In the genomic region with DNA sequence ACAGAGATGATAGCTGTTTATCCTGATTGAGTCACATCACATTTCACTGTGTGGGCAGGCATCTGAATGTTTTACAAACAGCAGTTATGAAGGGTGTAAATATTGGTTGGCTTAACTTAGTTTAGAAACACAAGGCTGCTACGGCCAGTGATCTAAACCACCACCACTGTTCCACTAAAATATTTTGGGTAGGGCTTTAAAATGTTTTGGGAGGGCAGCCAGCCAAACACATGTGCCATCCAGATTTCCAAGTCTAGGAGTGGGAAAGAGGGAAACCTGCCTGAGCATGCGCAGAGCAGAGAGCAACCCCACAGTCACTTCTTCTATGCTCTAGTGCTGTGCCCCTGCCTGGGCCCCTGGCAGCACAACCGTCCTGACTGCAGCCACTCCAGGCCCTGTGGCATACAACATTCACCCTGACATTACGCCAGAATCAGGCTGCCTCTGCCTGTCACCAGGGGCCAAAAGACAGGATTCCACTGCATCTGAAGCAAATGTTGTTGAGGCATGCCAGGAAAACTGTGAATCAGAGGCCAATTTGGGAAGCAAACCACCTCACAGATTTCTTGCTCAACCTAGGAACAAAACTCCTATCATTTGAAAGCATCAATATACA, we compare ENCODE assay signal across 10 cellular contexts.
DNase-seq lines count a peak whose midpoint lies in the region; ATAC-seq, FAIRE-seq and TF ChIP-seq lines count a peak whose summit lies in the region.
"Had no signal": no experiment of that assay in that cellular context is flagged by ENCODE, and none has a peak within 500 bp of the region (broad histone marks: within the 10 kb centered on the region; RNA-seq: fewer than 3 reads in every experiment).

No MANE protein-coding gene starts in this region.

- intact Hi-C loops in mammary epithelial cell (cut with micrococcal nuclease), result no loop called here

- DNase-seq in HTR-8/SVneo (ENCODE audit: insufficient read length, low spot score), result peak; percentile 45
- peak; percentile 89 for DNase-seq in mammary epithelial cell
- DNase-seq in iPS-NIHi7 (ENCODE audit: extremely low spot score), result peak; percentile 15
- DNase-seq in suprapubic skin (ENCODE audit: low spot score in 2 of 2), result peak; percentile 82 to 84
- DNase-seq in SKM-1 treated with dmso at 0.1 percent for 144 hours (lab: John Stamatoyannopoulos, UW; ENCODE audit: unreplicated experiment), result no peak
- DNase-seq in T-helper 17 cell, result no peak
- DNase-seq: stimulated activated CD8-positive, alpha-beta memory T cell treated with anti-CD3 and anti-CD28 coated beads, Interleukin-4, amount 100 ng/mL, for 48 hours had no signal

- no peak for TF ChIP-seq POLR2A in suprapubic skin (IDR thresholded peaks at IDR 0.05)

- peak overlapping the region; percentile 56 for H3K27ac ChIP-seq in mammary epithelial cell (ENCODE audit: insufficient read depth, low read depth, low read length)
- H3K27ac ChIP-seq in suprapubic skin, result peak overlapping the region; percentile 82

- H4K20me1 ChIP-seq in mammary epithelial cell (ENCODE audit: insufficient read depth, low read length), result no peaks in the 10 kb centered on the region

- no TSS peak for BruUV-seq in mammary epithelial cell (replicated peaks; lab: Mats Ljungman, UMichigan)

- H3K27me3 ChIP-seq in mammary epithelial cell (ENCODE audit: insufficient read depth, low read length) (no peaks in the 10 kb centered on the region), suprapubic skin (no peaks in the 10 kb centered on the region)

- CTCF ChIA-PET in mammary epithelial cell (lab: Charles Lee; ENCODE audit: low non-redundant PET), result no interaction called here

- 0% methylated on average over 4 of the region's 4 CpGs for WGBS in mammary epithelial cell (ENCODE audit: low coverage, missing lambda C conversion rate)
- WGBS in suprapubic skin, result 18% methylated on average over 4 of the region's 4 CpGs

- TF ChIP-seq EP300 in suprapubic skin (IDR thresholded peaks at IDR 0.05), result no peak

- no peak for FAIRE-seq in HTR-8/SVneo (lab: Jason Lieb, UNC)

- TF ChIP-seq CTCF in mammary epithelial cell (conservative IDR thresholded peaks at IDR 0.05 in 1 of 2, IDR thresholded peaks at IDR 0.05 in 1 of 2; ENCODE audit: extremely low read depth in 1 of 2, insufficient read depth in 1 of 2, low read depth in 1 of 2, low read length in 2 of 2), result no peak
- no peak for TF ChIP-seq CTCF in suprapubic skin (IDR thresholded peaks at IDR 0.05)

- H3K4me3 ChIP-seq in mammary epithelial cell (replicated peaks in 1 of 3; ENCODE audit: insufficient read depth in 1 of 3, low read depth in 2 of 3, low read length in 3 of 3) (no peak overlapping the region), suprapubic skin (no peak overlapping the region)

- in situ Hi-C loops in mammary epithelial cell (cut with MboI; ENCODE audit: low sequenced_read_pairs in 2 of 2), result no loop called here

- no peaks in the 10 kb centered on the region for H3K79me2 ChIP-seq in mammary epithelial cell (ENCODE audit: insufficient read depth, low read length)

- H3K27ac Mint-ChIP-seq in T-helper 17 cell, result no peak overlapping the region

- H3K36me3 ChIP-seq in mammary epithelial cell (ENCODE audit: insufficient read depth, low read length), result no peaks in the 10 kb centered on the region
- no peaks in the 10 kb centered on the region for H3K36me3 ChIP-seq in suprapubic skin

- peak overlapping the region; percentile 77 for H2AFZ ChIP-seq in mammary epithelial cell (ENCODE audit: low read depth, low read length)

- ATAC-seq in HG03520 (IDR thresholded peaks at IDR 0.05; ENCODE audit: unreplicated experiment), result no peak
- ATAC-seq in T-helper 17 cell, result no peak
- ATAC-seq in GM21390 (IDR thresholded peaks at IDR 0.05; ENCODE audit: unreplicated experiment), result no peak

- H3K4me1 Mint-ChIP-seq in T-helper 17 cell, result no peaks in the 10 kb centered on the region

- no peaks in the 10 kb centered on the region for H3K9me3 ChIP-seq in mammary epithelial cell (replicated peaks; ENCODE audit: insufficient read depth, low read length)
- no peaks in the 10 kb centered on the region for H3K9me3 ChIP-seq in suprapubic skin
- no peaks in the 10 kb centered on the region for H3K9me3 ChIP-seq in T-helper 17 cell (ENCODE audit: control insufficient read depth, low read length, poor library complexity, severe bottlenecking)

- H3K27me3 Mint-ChIP-seq in T-helper 17 cell, result no peaks in the 10 kb centered on the region

- peaks cover 18% of the 10 kb centered on the region for H3K4me1 ChIP-seq in mammary epithelial cell (ENCODE audit: insufficient read depth, low read length)
- H3K4me1 ChIP-seq in suprapubic skin, result peaks cover 23% of the 10 kb centered on the region

- H3K4me2 ChIP-seq in mammary epithelial cell (ENCODE audit: insufficient read depth, low read depth, low read length), result peak overlapping the region; percentile 60

- dilution Hi-C loops in mammary epithelial cell (cut with HindIII; ENCODE audit: low sequenced_read_pairs), result no loop called here

- H3K36me3 Mint-ChIP-seq in T-helper 17 cell (ENCODE audit: low read depth), result peaks cover 3% of the 10 kb centered on the region

- H3K9ac ChIP-seq in mammary epithelial cell (ENCODE audit: insufficient read depth, low read length), result no peak overlapping the region

- H3K4me3 Mint-ChIP-seq in T-helper 17 cell, result no peak overlapping the region
- H3K4me3 Mint-ChIP-seq: nephron had no signal

Comparison
In these comparisons a context has a peak if more than half of its experiments do, and no peak if none do; other contexts are left out.
1. DNase-seq: peak in HTR-8/SVneo (single experiment), mammary epithelial cell (single experiment), iPS-NIHi7 (single experiment) and suprapubic skin (2 of 2); none in SKM-1 treated with dmso at 0.1 percent for 144 hours (single experiment) and T-helper 17 cell (0 of 3).